Comparison of ENCODE assay signal across 8 cellular contexts in genomic region chr11:112279901-112280267, GRCh38. TPM values are rescaled to one million over a fixed set of nuclear protein-coding genes. Genes with fewer than 3 reads are reported as not detected.
DNase-seq lines count a peak whose midpoint lies in the region; ATAC-seq, FAIRE-seq and TF ChIP-seq lines count a peak whose summit lies in the region.

No MANE protein-coding gene starts in this region.

- no peak overlapping the region for H3K27ac ChIP-seq in H1 (ENCODE audit: low read depth, low read length)

- peak; percentile 68 to 78 for TF ChIP-seq RAD21 in H1 (IDR thresholded peaks at IDR 0.05 in 1 of 2, conservative IDR thresholded peaks at IDR 0.05 in 1 of 2; ENCODE audit: low read depth in 2 of 2, low read length in 2 of 2)

- no peaks in the 10 kb centered on the region for H4K20me1 ChIP-seq in H1 (replicated peaks in 1 of 2; ENCODE audit: control insufficient read depth in 1 of 2, insufficient read depth in 2 of 2, low read length in 2 of 2)

- H2BK5ac ChIP-seq in H1 (ENCODE audit: low read depth, low read length) = no peak overlapping the region; the same call in 1 of the 2 replicates

- H2BK120ac ChIP-seq in H1 (replicated peaks; ENCODE audit: low read depth, low read length) = no peak overlapping the region

- H3K36me3 ChIP-seq in H1 (ENCODE audit: control insufficient read depth in 2 of 4, insufficient read depth in 4 of 4, low read length in 3 of 4) = no peaks in the 10 kb centered on the region

- H3K79me2 ChIP-seq in H1 (ENCODE audit: control insufficient read depth in 1 of 2, insufficient read depth in 2 of 2, low read length in 2 of 2) = no peaks in the 10 kb centered on the region

- H4K5ac ChIP-seq in H1 (ENCODE audit: insufficient read length, low read depth, low read length) = no peak overlapping the region

- TF ChIP-seq POLR2A in H1 (IDR thresholded peaks at IDR 0.05; ENCODE audit: control extremely low read depth in 1 of 2, low read depth in 2 of 2, low read length in 2 of 2) = no peak

- H2BK15ac ChIP-seq in H1 (ENCODE audit: low read length) = peak overlapping the region; percentile 32; the same call in 1 of the 2 replicates

- no peak overlapping the region for H3K9ac ChIP-seq in H1 (replicated peaks in 1 of 4; ENCODE audit: extremely low read depth in 1 of 4, low read depth in 3 of 4, low read length in 3 of 4)

- H2BK20ac ChIP-seq in H1 (ENCODE audit: low read length) = no peak overlapping the region

- no peak overlapping the region for H4K8ac ChIP-seq in H1 (ENCODE audit: extremely low read depth, insufficient read depth, low read length)

- peak; percentile 45 for ATAC-seq in HG03025 (IDR thresholded peaks at IDR 0.05; ENCODE audit: low FRiP score, unreplicated experiment)

- H3K23ac ChIP-seq in H1 (ENCODE audit: insufficient read length) = no peak overlapping the region

- H3K4ac ChIP-seq in H1 (replicated peaks; ENCODE audit: insufficient read length, low read depth, low read length) = no peak overlapping the region

- H3K14ac ChIP-seq in H1 (ENCODE audit: insufficient read length) = no peak overlapping the region

- peaks cover 2% of the 10 kb centered on the region; the same call in 1 of the 2 replicates for H3K23me2 ChIP-seq in H1 (ENCODE audit: low read depth, low read length)

- H2AFZ ChIP-seq in H1 (ENCODE audit: low read length) = peak overlapping the region; percentile 96

- H4K91ac ChIP-seq in H1 (replicated peaks; ENCODE audit: insufficient read length, low read length) = no peak overlapping the region

- CTCF ChIA-PET in H1 (lab: Charles Lee; ENCODE audit: partially characterized antibody) = interaction anchor here (0.6 to 14.7 kb wide), 52 partner anchors 8 to 1626 kb away, joined by 3 to 257 read pairs (median 4); partner anchors contain the start of genes BCO2 and PTS

- DNase-seq in NOMO-1 (lab: John Stamatoyannopoulos, UW; ENCODE audit: unreplicated experiment in 2 of 2) (peak; percentile 33 to 35), NOMO-1 treated with dmso at 0.1 percent for 144 hours (lab: John Stamatoyannopoulos, UW; ENCODE audit: unreplicated experiment) (no peak), NCI-H524 (lab: John Stamatoyannopoulos, UW) (peak; percentile 22 to 62), H1 (ENCODE audit: low read depth in 1 of 2, low spot score in 2 of 2) (peak in 1 of 2 experiments; percentile 89)
- peak; percentile 37 to 64 for DNase-seq in activated CD8-positive, alpha-beta memory T cell treated with anti-CD3 and anti-CD28 coated beads for 1 hour (ENCODE audit: extremely low read depth in 1 of 2, low read depth in 1 of 2)
- DNase-seq in stimulated activated CD8-positive, alpha-beta memory T cell treated with anti-CD3 and anti-CD28 coated beads, Interleukin-4, amount 100 ng/mL, for 1 hour (ENCODE audit: low read depth in 2 of 2, low spot score in 1 of 2) = peak; percentile 46 to 59

- peak overlapping the region in 3 of 4 experiments; percentile 43 to 55 (median 45); a peak in 7 of 8 replicates for H3K4me3 ChIP-seq in H1 (ENCODE audit: extremely low read depth in 1 of 4, insufficient read depth in 2 of 4, low read depth in 3 of 4, low read length in 4 of 4)
- H3K4me3 ChIP-seq in mononuclear cell (ENCODE audit: low read length) = peak overlapping the region; percentile 50

- H3K27me3 ChIP-seq in H1 (replicated peaks in 1 of 4; ENCODE audit: control insufficient read depth in 3 of 4, extremely low read depth in 1 of 4, insufficient read depth in 3 of 4, low read length in 3 of 4) (peaks cover 0 to 4% (median 2%) of the 10 kb centered on the region in 4 experiments; a peak in 2 of 7 replicates), mononuclear cell (ENCODE audit: insufficient read depth, low read length) (no peaks in the 10 kb centered on the region)

- FAIRE-seq in H1 (lab: Jason Lieb, UNC) = no peak

- no peaks in the 10 kb centered on the region for H3K79me1 ChIP-seq in H1 (ENCODE audit: low read depth, low read length)

- 0 out of 2 replicates have a peak overlapping the region, but pooled peaks have one; percentile 4 for H2BK12ac ChIP-seq in H1 (ENCODE audit: low read depth, low read length)

- WGBS in H1 (ENCODE audit: extremely low coverage in 1 of 2, insufficient coverage in 1 of 2, insufficient read length in 1 of 2, insufficient replicate concordance in 2 of 2, low coverage in 1 of 2, low lambda C conversion rate in 2 of 2, missing lambda C conversion rate in 1 of 2), 2 experiments = 2% methylated on average over 14 of the region's 15 CpGs; no CpG with 5 or more reads in 1 of the 2 experiments

- POLR2A ChIA-PET in H1 (lab: Charles Lee; ENCODE audit: partially characterized antibody) = no interaction called here

- no peak overlapping the region for H2AK5ac ChIP-seq in H1 (ENCODE audit: low read depth, low read length)

- peaks cover 0 to 4% (median 1%) of the 10 kb centered on the region in 4 experiments; a peak in 4 of 7 replicates for H3K4me1 ChIP-seq in H1 (replicated peaks in 1 of 4; ENCODE audit: control insufficient read depth in 3 of 4, insufficient read depth in 4 of 4, low read length in 3 of 4)
- H3K4me1 ChIP-seq in mononuclear cell (ENCODE audit: insufficient read depth, low read length) = peaks cover 21% of the 10 kb centered on the region

- H3K18ac ChIP-seq in H1 (ENCODE audit: extremely low read depth, low read length) = no peak overlapping the region

- H3K9me3 ChIP-seq in H1 (ENCODE audit: insufficient read depth in 2 of 2, low read depth in 1 of 2, low read length in 1 of 2) (no peaks in the 10 kb centered on the region), mononuclear cell (ENCODE audit: low read depth, low read length) (no peaks in the 10 kb centered on the region)

- peak; percentile 71 to 81 (median 78) for TF ChIP-seq CTCF in H1 (IDR thresholded peaks at IDR 0.05; ENCODE audit: control extremely low read depth in 1 of 3, insufficient read depth in 1 of 3, low read depth in 1 of 3, low read length in 3 of 3)

- TF ChIP-seq EP300 in H1 (IDR thresholded peaks at IDR 0.05; ENCODE audit: borderline replicate concordance in 1 of 2, low read depth in 2 of 2, low read length in 2 of 2) = no peak

- H3K4me2 ChIP-seq in H1 (ENCODE audit: insufficient read depth in 1 of 2, low read depth in 2 of 2, low read length in 2 of 2) = peak overlapping the region; percentile 46 to 80

- no peak overlapping the region for H3K56ac ChIP-seq in H1 (replicated peaks; ENCODE audit: insufficient read length, low read depth, low read length)

TF ChIP-seq in H1, 55 proteins besides CTCF, POLR2A, EP300 and RAD21:
- TF ChIP-seq RNF2 (IDR thresholded peaks at IDR 0.05; ENCODE audit: borderline replicate concordance, low read depth, low read length, missing control alignments, poor library complexity, severe bottlenecking) (no peak), TEAD4 (IDR thresholded peaks at IDR 0.05; ENCODE audit: low read depth, low read length) (0 out of 2 replicates have a peak, but pooled peaks have one; percentile 29), MAX (IDR thresholded peaks at IDR 0.05) (0 out of 2 replicates have a peak, but pooled peaks have one; percentile 30), SP1 (IDR thresholded peaks at IDR 0.05; ENCODE audit: low read depth, low read length) (0 out of 2 replicates have a peak, but pooled peaks have one; percentile 38), KDM4A (IDR thresholded peaks at IDR 0.05; ENCODE audit: low read depth, low read length, severe bottlenecking) (peak; percentile 38), EGR1 (IDR thresholded peaks at IDR 0.05; ENCODE audit: borderline replicate concordance, low read depth, low read length) (peak; percentile 86; the same call in 1 of the 2 replicates), CREB1 (IDR thresholded peaks at IDR 0.05) (0 out of 2 replicates have a peak, but pooled peaks have one; percentile 16), FOSL1 (IDR thresholded peaks at IDR 0.05; ENCODE audit: insufficient read depth, low read depth, low read length) (no peak), SIRT6 (IDR thresholded peaks at IDR 0.05; ENCODE audit: low read length) (no peak)

RNA-seq across cellular contexts. Expression of gene PLET1, which starts 19.2 kb away (rescaled TPM):
- not detected in 2 replicates for total RNA-seq in H1 (2021; fragmentation: NEBNext Ultra II Directional; extraction: Animal tissue kit (Norgen Biotek cat#: 25700))
- not detected in 2 replicates for polyA plus RNA-seq in H1 (2011; rRNA removed)
- not detected for polyA plus RNA-seq in H1 (2011; cell fraction: cytosol; rRNA removed)
- not detected for polyA plus RNA-seq in H1 (2011; cell fraction: nucleus; rRNA removed)
- polyA plus RNA-seq in H1 (2012, experiment 1 of 2) = not detected in 4 replicates
- polyA plus RNA-seq in H1 (2012, experiment 2 of 2) = not detected
- not detected for polyA plus RNA-seq in H1 (2013, experiment 1 of 2)
- not detected for polyA plus RNA-seq in H1 (2013, experiment 2 of 2)
- polyA minus RNA-seq in H1 (2011; rRNA and poly(A)+ RNA removed) = not detected in 2 replicates
- not detected for polyA minus RNA-seq in H1 (2011; cell fraction: cytosol; rRNA and poly(A)+ RNA removed)
- not detected for polyA minus RNA-seq in H1 (2011; cell fraction: nucleus; rRNA and poly(A)+ RNA removed)
- total RNA-seq in mononuclear cell = not detected

RNA-seq across cellular contexts. Expression of gene PTS, which starts 53.7 kb away (rescaled TPM):
- total RNA-seq in H1 (2021; fragmentation: NEBNext Ultra II Directional; extraction: Animal tissue kit (Norgen Biotek cat#: 25700)) = 25.5 and 25.9 TPM in 2 replicates
- 11.6 and 18.3 TPM in 2 replicates for polyA plus RNA-seq in H1 (2011; rRNA removed)
- polyA plus RNA-seq in H1 (2011; cell fraction: cytosol; rRNA removed) = 23.2 TPM
- polyA plus RNA-seq in H1 (2011; cell fraction: nucleus; rRNA removed) = 6.1 TPM
- 14.8 to 24.2 TPM (median 16.3 TPM) in 4 replicates for polyA plus RNA-seq in H1 (2012, experiment 1 of 2)
- 20.5 TPM for polyA plus RNA-seq in H1 (2012, experiment 2 of 2)
- 31.5 TPM for polyA plus RNA-seq in H1 (2013, experiment 1 of 2)
- polyA plus RNA-seq in H1 (2013, experiment 2 of 2) = 30.7 TPM
- polyA minus RNA-seq in H1 (2011; rRNA and poly(A)+ RNA removed) = 3.2 and 6.6 TPM in 2 replicates
- polyA minus RNA-seq in H1 (2011; cell fraction: cytosol; rRNA and poly(A)+ RNA removed) = 9.0 TPM
- polyA minus RNA-seq in H1 (2011; cell fraction: nucleus; rRNA and poly(A)+ RNA removed) = 15.9 TPM
- total RNA-seq in mononuclear cell = 37.3 TPM
